15 cellular contexts compared by ENCODE assay signal in genomic region chr14:24943024-24943423, GRCh38.
A peak's percentile ranks its signal among the peaks of the same experiment; 100 is the strongest.
DNase-seq lines count a peak whose midpoint lies in the region; ATAC-seq, FAIRE-seq and TF ChIP-seq lines count a peak whose summit lies in the region.
"Had no signal": no experiment of that assay in that cellular context is flagged by ENCODE, and none has a peak within 500 bp of the region (broad histone marks: within the 10 kb centered on the region; RNA-seq: fewer than 3 reads in every experiment).

No MANE protein-coding gene starts in this region.

- H3K9me1 ChIP-seq in keratinocyte (ENCODE audit: control insufficient read depth, extremely low read depth, insufficient read depth, low read length), result no peaks in the 10 kb centered on the region

- H3K4me3 ChIP-seq in HUES48 (ENCODE audit: low read depth, low read length) (no peak overlapping the region), keratinocyte (ENCODE audit: control insufficient read depth in 2 of 3, extremely low read depth in 1 of 3, insufficient read depth in 2 of 3, low read depth in 1 of 3, low read length in 3 of 3) (no peak overlapping the region), vagina (no peak overlapping the region)
- H3K4me3 ChIP-seq: BLaER1 treated with 17β-estradiol and CSF1 and Interleukin-3, amounts not matched to agents 10 nM and 100 nM had no signal

- peak; percentile 97 for ATAC-seq in WTC11
- ATAC-seq: activated CD8-positive, alpha-beta T cell treated with anti-CD3 and anti-CD28 coated beads for 36 hours; Panc1 had no signal

- H3K36me3 ChIP-seq in HUES48 (ENCODE audit: control insufficient read depth, insufficient read depth, low read length) (no peaks in the 10 kb centered on the region), keratinocyte (ENCODE audit: control insufficient read depth in 2 of 2, extremely low read depth in 1 of 2, insufficient read depth in 2 of 2, low read length in 2 of 2) (no peaks in the 10 kb centered on the region), vagina (no peaks in the 10 kb centered on the region)
- H3K36me3 ChIP-seq: BLaER1 treated with 17β-estradiol and CSF1 and Interleukin-3, amounts not matched to agents 10 nM and 100 nM had no signal

- CTCF ChIA-PET in WTC11 (lab: Charles Lee), result interaction anchor here (0.9 kb wide), 1 partner anchor 10 kb away, joined by 3 read pairs; no protein-coding TSS in a partner anchor

- no peaks in the 10 kb centered on the region for H3K27me3 Mint-ChIP-seq in WTC11 (ENCODE audit: low read depth)
- H3K27me3 Mint-ChIP-seq: activated CD8-positive, alpha-beta T cell treated with anti-CD3 and anti-CD28 coated beads for 36 hours had no signal

- H3K4me3 Mint-ChIP-seq in WTC11, result peak overlapping the region; percentile 29; the same call in 1 of the 2 replicates
- H3K4me3 Mint-ChIP-seq: activated CD8-positive, alpha-beta T cell treated with anti-CD3 and anti-CD28 coated beads for 36 hours; activated naive CD4-positive, alpha-beta T cell treated with anti-CD3 and anti-CD28 coated beads, Interleukin-2, amount 50 U/mL, for 24 hours; neural crest cell had no signal

- FAIRE-seq in keratinocyte (lab: Jason Lieb, UNC), result no peak

- H4K20me1 ChIP-seq in keratinocyte (ENCODE audit: control insufficient read depth, extremely low read depth, insufficient read depth, low read length), result no peaks in the 10 kb centered on the region
- H4K20me1 ChIP-seq: BLaER1 treated with 17β-estradiol and CSF1 and Interleukin-3, amounts not matched to agents 10 nM and 100 nM had no signal

- dilution Hi-C loops in keratinocyte (cut with MboI; ENCODE audit: extremely low pct_ligation_motif_present, low sequenced_read_pairs), result no loop called here

- peak; percentile 66 for DNase-seq in AG20443 (ENCODE audit: low spot score)
- peak; percentile 69 for DNase-seq in WTC11 (ENCODE audit: low spot score)
- no peak for DNase-seq in keratinocyte (ENCODE audit: low read depth, low spot score)
- no peak for DNase-seq in stimulated activated CD4-positive, alpha-beta T cell treated with anti-CD3 and anti-CD28 coated beads, Interleukin-4, amount 100 ng/mL, for 24 hours
- DNase-seq in vagina (ENCODE audit: extremely low spot score in 2 of 2), result no peak
- DNase-seq in cerebellum (ENCODE audit: low spot score), result no peak
- no peak for DNase-seq in nucleus accumbens (lab: John Stamatoyannopoulos, UW)
- DNase-seq: activated CD8-positive, alpha-beta T cell treated with anti-CD3 and anti-CD28 coated beads for 36 hours; foreskin melanocyte; NCI-H1694 had no signal

- POLR2A ChIA-PET in WTC11 (lab: Charles Lee), result interaction anchor here (1.0 kb wide), 1 partner anchor 22 kb away, joined by 3 read pairs; no protein-coding TSS in a partner anchor

- peak overlapping the region; percentile 67 for H3K27ac ChIP-seq in HUES48 (ENCODE audit: low read depth, low read length)
- H3K27ac ChIP-seq in keratinocyte (ENCODE audit: control insufficient read depth, insufficient read depth, low read length), result no peak overlapping the region
- no peak overlapping the region for H3K27ac ChIP-seq in vagina
- H3K27ac ChIP-seq: BLaER1 treated with 17β-estradiol and CSF1 and Interleukin-3, amounts not matched to agents 10 nM and 100 nM had no signal

- H3K27ac Mint-ChIP-seq in WTC11, result peak overlapping the region; percentile 99
- H3K27ac Mint-ChIP-seq: activated CD8-positive, alpha-beta T cell treated with anti-CD3 and anti-CD28 coated beads for 36 hours; activated naive CD4-positive, alpha-beta T cell treated with anti-CD3 and anti-CD28 coated beads, Interleukin-2, amount 50 U/mL, for 24 hours had no signal

- H3K9me3 Mint-ChIP-seq in WTC11, result no peaks in the 10 kb centered on the region
- H3K9me3 Mint-ChIP-seq: activated CD8-positive, alpha-beta T cell treated with anti-CD3 and anti-CD28 coated beads for 36 hours; activated naive CD4-positive, alpha-beta T cell treated with anti-CD3 and anti-CD28 coated beads, Interleukin-2, amount 50 U/mL, for 24 hours; neural crest cell had no signal

- H3K9ac ChIP-seq in HUES48 (ENCODE audit: low read depth, low read length), result no peak overlapping the region
- no peak overlapping the region for H3K9ac ChIP-seq in keratinocyte (ENCODE audit: control insufficient read depth, extremely low read depth, insufficient read depth, low read length)
- H3K9ac ChIP-seq: BLaER1 treated with 17β-estradiol and CSF1 and Interleukin-3, amounts not matched to agents 10 nM and 100 nM had no signal

- no peak for TF ChIP-seq CTCF in WTC11 (IDR thresholded peaks at IDR 0.05)
- TF ChIP-seq CTCF in keratinocyte (optimal IDR thresholded peaks at IDR 0.05 in 1 of 3, IDR thresholded peaks at IDR 0.05 in 1 of 3, conservative IDR thresholded peaks at IDR 0.05 in 1 of 3; ENCODE audit: extremely low read depth in 1 of 3, insufficient read depth in 2 of 3, low read length in 3 of 3), result no peak
- no peak for TF ChIP-seq CTCF in vagina (IDR thresholded peaks at IDR 0.05)

- H3K79me2 ChIP-seq in keratinocyte (ENCODE audit: control insufficient read depth, insufficient read depth, low read length), result no peaks in the 10 kb centered on the region

- H3K9me3 ChIP-seq in HUES48 (ENCODE audit: control insufficient read depth, insufficient read depth, low read length) (no peaks in the 10 kb centered on the region), keratinocyte (ENCODE audit: control insufficient read depth, low read depth, low read length) (no peaks in the 10 kb centered on the region), vagina (no peaks in the 10 kb centered on the region)
- H3K9me3 ChIP-seq: BLaER1 treated with 17β-estradiol and CSF1 and Interleukin-3, amounts not matched to agents 10 nM and 100 nM had no signal

- H3K27me3 ChIP-seq in HUES48 (ENCODE audit: control insufficient read depth, insufficient read depth, low read length) (no peaks in the 10 kb centered on the region), keratinocyte (ENCODE audit: control insufficient read depth, extremely low read depth, insufficient read depth, low read length) (no peaks in the 10 kb centered on the region), vagina (no peaks in the 10 kb centered on the region)
- H3K27me3 ChIP-seq: BLaER1 treated with 17β-estradiol and CSF1 and Interleukin-3, amounts not matched to agents 10 nM and 100 nM had no signal

- TF ChIP-seq POLR2A in vagina (IDR thresholded peaks at IDR 0.05), result no peak

- no peak overlapping the region for H3K4me2 ChIP-seq in keratinocyte (ENCODE audit: control insufficient read depth, extremely low read depth, insufficient read depth, low read depth, low read length)
- H3K4me2 ChIP-seq: BLaER1 treated with 17β-estradiol and CSF1 and Interleukin-3, amounts not matched to agents 10 nM and 100 nM had no signal

- H3K36me3 Mint-ChIP-seq in WTC11, result no peaks in the 10 kb centered on the region
- H3K36me3 Mint-ChIP-seq: activated naive CD4-positive, alpha-beta T cell treated with anti-CD3 and anti-CD28 coated beads, Interleukin-2, amount 50 U/mL, for 24 hours had no signal

- H2AFZ ChIP-seq in keratinocyte (ENCODE audit: control insufficient read depth, low read length), result peak overlapping the region; percentile 21

- H3K4me1 Mint-ChIP-seq in WTC11, result peaks cover 41% of the 10 kb centered on the region
- H3K4me1 Mint-ChIP-seq: activated naive CD4-positive, alpha-beta T cell treated with anti-CD3 and anti-CD28 coated beads, Interleukin-2, amount 50 U/mL, for 24 hours had no signal

- intact Hi-C loops in vagina (cut with DNase I), result no loop called here

- H3K4me1 ChIP-seq in HUES48 (ENCODE audit: control insufficient read depth, insufficient read depth, low read length) (peaks cover 35% of the 10 kb centered on the region), keratinocyte (ENCODE audit: control insufficient read depth, extremely low read depth, insufficient read depth, low read length) (no peaks in the 10 kb centered on the region), vagina (peaks cover 5% of the 10 kb centered on the region)
- H3K4me1 ChIP-seq: BLaER1 treated with 17β-estradiol and CSF1 and Interleukin-3, amounts not matched to agents 10 nM and 100 nM had no signal

TF ChIP-seq in WTC11, 78 proteins besides CTCF, POLR2A, EP300 and RAD21:
- TF ChIP-seq, protein P1, sequence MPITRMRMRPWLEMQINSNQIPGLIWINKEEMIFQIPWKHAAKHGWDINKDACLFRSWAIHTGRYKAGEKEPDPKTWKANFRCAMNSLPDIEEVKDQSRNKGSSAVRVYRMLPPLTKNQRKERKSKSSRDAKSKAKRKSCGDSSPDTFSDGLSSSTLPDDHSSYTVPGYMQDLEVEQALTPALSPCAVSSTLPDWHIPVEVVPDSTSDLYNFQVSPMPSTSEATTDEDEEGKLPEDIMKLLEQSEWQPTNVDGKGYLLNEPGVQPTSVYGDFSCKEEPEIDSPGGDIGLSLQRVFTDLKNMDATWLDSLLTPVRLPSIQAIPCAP (CRISPR knock-in tag; IDR thresholded peaks at IDR 0.05), result no peak
- no peak for TF ChIP-seq PRRX2 (CRISPR knock-in tag; IDR thresholded peaks at IDR 0.05)
- no peak for TF ChIP-seq ZNF512 (CRISPR knock-in tag; IDR thresholded peaks at IDR 0.05; ENCODE audit: borderline replicate concordance)
- no peak for TF ChIP-seq FOXK1 (CRISPR knock-in tag; IDR thresholded peaks at IDR 0.05)
- no peak for TF ChIP-seq E2F4 (CRISPR knock-in tag; IDR thresholded peaks at IDR 0.05; ENCODE audit: borderline replicate concordance, low read depth)

Comparison
In these comparisons a context has a peak if more than half of its experiments do, and no peak if none do; other contexts are left out.
1. DNase-seq: peak in AG20443 (single experiment) and WTC11 (single experiment); none in keratinocyte (single experiment), stimulated activated CD4-positive, alpha-beta T cell treated with anti-CD3 and anti-CD28 coated beads, Interleukin-4, amount 100 ng/mL, for 24 hours (single experiment), vagina (0 of 2), cerebellum (single experiment) and nucleus accumbens (0 of 56).